In genomic region chr1:212433577-212434462, GRCh38 we compare ENCODE assay signal across 9 cellular contexts. TPM values are rescaled to one million over a fixed set of nuclear protein-coding genes. Genes with fewer than 3 reads are reported as not detected.
DNase-seq lines count a peak whose midpoint lies in the region; ATAC-seq and TF ChIP-seq lines count a peak whose summit lies in the region.
"Had no signal": no experiment of that assay in that cellular context is flagged by ENCODE, and none has a peak within 500 bp of the region (broad histone marks: within the 10 kb centered on the region; RNA-seq: fewer than 3 reads in every experiment).

No MANE protein-coding gene starts in this region.

- peak; percentile 31 for DNase-seq in SK-N-SH
- peak; percentile 9 for DNase-seq in activated CD8-positive, alpha-beta T cell treated with anti-CD3 and anti-CD28 coated beads for 36 hours
- peak in 5 of 49 donors; percentile 16 to 56 (median 22) for DNase-seq in substantia nigra (lab: John Stamatoyannopoulos, UW)
- no peak for DNase-seq in HuH-7.5 (ENCODE audit: low spot score)
- no peak for DNase-seq in cortex of kidney (lab: John Stamatoyannopoulos, UW)
- DNase-seq: AML-193 had no signal

- no peak for TF ChIP-seq CTCF in SK-N-SH (IDR thresholded peaks at IDR 0.05)
- no peak for TF ChIP-seq CTCF in activated CD8-positive, alpha-beta T cell treated with anti-CD3 and anti-CD28 coated beads for 36 hours (IDR thresholded peaks at IDR 0.05)

- POLR2A ChIA-PET in SK-N-SH (lab: Yijun Ruan, JAX) = no interaction called here
- POLR2A ChIA-PET in activated CD8-positive, alpha-beta T cell treated with anti-CD3 and anti-CD28 coated beads for 36 hours (lab: Charles Lee) = no interaction called here

- no peak overlapping the region for H3K27ac ChIP-seq in SK-N-SH (ENCODE audit: low read depth in 2 of 2, low read length in 1 of 2)
- peak overlapping the region; percentile 87 for H3K27ac ChIP-seq in substantia nigra (ENCODE audit: low read depth, low read length, poor library complexity, severe bottlenecking)

- peak overlapping the region; percentile 56 for H3K27ac Mint-ChIP-seq in activated CD8-positive, alpha-beta T cell treated with anti-CD3 and anti-CD28 coated beads for 36 hours

- H3K4me2 ChIP-seq in SK-N-SH = peak overlapping the region; percentile 89

- peak overlapping the region; percentile 71; the same call in 1 of the 2 replicates for H3K9ac ChIP-seq in SK-N-SH

- H3K4me1 Mint-ChIP-seq in activated CD8-positive, alpha-beta T cell treated with anti-CD3 and anti-CD28 coated beads for 36 hours (ENCODE audit: low read depth) = peaks cover 40% of the 10 kb centered on the region

- H3K27me3 ChIP-seq in SK-N-SH (ENCODE audit: insufficient read depth) = no peaks in the 10 kb centered on the region

- intact Hi-C loops in activated CD8-positive, alpha-beta T cell treated with anti-CD3 and anti-CD28 coated beads for 36 hours (cut with micrococcal nuclease) = no loop called here

- no peaks in the 10 kb centered on the region for H3K27me3 Mint-ChIP-seq in activated CD8-positive, alpha-beta T cell treated with anti-CD3 and anti-CD28 coated beads for 36 hours

- 69% methylated on average over 8 of the region's 17 CpGs for WGBS in SK-N-SH (ENCODE audit: low lambda C conversion rate)

- H3K79me2 ChIP-seq in SK-N-SH (ENCODE audit: insufficient read depth) = peaks cover 17% of the 10 kb centered on the region

- H3K4me3 ChIP-seq in SK-N-SH (ENCODE audit: low read depth in 2 of 2, low read length in 1 of 2) (peak overlapping the region; percentile 66 to 80), iPS-18c (ENCODE audit: insufficient read depth, low read depth, low read length) (peak overlapping the region; percentile 68; the same call in 1 of the 2 replicates)

- no peaks in the 10 kb centered on the region for H3K9me3 ChIP-seq in SK-N-SH
- H3K9me3 ChIP-seq in iPS-18c (ENCODE audit: control insufficient read depth, insufficient read depth, low read length) = no peaks in the 10 kb centered on the region

- H3K9me2 ChIP-seq in SK-N-SH = no peaks in the 10 kb centered on the region

- no peak for TF ChIP-seq EP300 in SK-N-SH (IDR thresholded peaks at IDR 0.05; ENCODE audit: borderline replicate concordance in 1 of 2, low read depth in 1 of 2, low read length in 1 of 2)

- CTCF ChIA-PET in SK-N-SH (lab: Yijun Ruan, JAX) = interaction anchor here (1.0 to 3.6 kb wide), 3 partner anchors 12 to 23 kb away, joined by 3 to 15 read pairs (median 13); no protein-coding TSS in a partner anchor
- CTCF ChIA-PET in activated CD8-positive, alpha-beta T cell treated with anti-CD3 and anti-CD28 coated beads for 36 hours (lab: Charles Lee) = interaction anchor here (0.6 to 3.2 kb wide), 3 partner anchors 13 to 43 kb away, joined by 3 to 20 read pairs (median 4); no protein-coding TSS in a partner anchor

- no peak for TF ChIP-seq RAD21 in SK-N-SH (IDR thresholded peaks at IDR 0.05; ENCODE audit: low read length)

- no peaks in the 10 kb centered on the region for H3K36me3 ChIP-seq in SK-N-SH (replicated peaks in 1 of 2; ENCODE audit: control insufficient read depth in 1 of 2, insufficient read depth in 2 of 2, low read length in 1 of 2)

- peak overlapping the region; percentile 74 for H3K4me3 Mint-ChIP-seq in activated CD8-positive, alpha-beta T cell treated with anti-CD3 and anti-CD28 coated beads for 36 hours

- peaks cover 3% of the 10 kb centered on the region for H3F3A ChIP-seq in SK-N-SH (replicated peaks; ENCODE audit: insufficient read depth)

- ATAC-seq in SK-N-SH treated with all-trans-retinoic acid at 6 μM for 48 hours = no peak
- ATAC-seq in activated CD8-positive, alpha-beta T cell treated with anti-CD3 and anti-CD28 coated beads for 36 hours = no peak
- ATAC-seq in HG03354 (IDR thresholded peaks at IDR 0.05; ENCODE audit: poor library complexity, severe bottlenecking, unreplicated experiment) = no peak

- H4K20me1 ChIP-seq in SK-N-SH (ENCODE audit: insufficient read depth) = no peaks in the 10 kb centered on the region

- H3K9me3 Mint-ChIP-seq in activated CD8-positive, alpha-beta T cell treated with anti-CD3 and anti-CD28 coated beads for 36 hours = no peaks in the 10 kb centered on the region

- H3K36me3 Mint-ChIP-seq in activated CD8-positive, alpha-beta T cell treated with anti-CD3 and anti-CD28 coated beads for 36 hours (ENCODE audit: low read depth) = peaks cover 2% of the 10 kb centered on the region

- peak overlapping the region; percentile 86 for H2AFZ ChIP-seq in SK-N-SH (ENCODE audit: low read depth)

- peaks cover 0 to 14% of the 10 kb centered on the region in 2 experiments; a peak in 1 of 4 replicates for H3K4me1 ChIP-seq in SK-N-SH (ENCODE audit: control insufficient read depth in 1 of 2, insufficient read depth in 2 of 2, low read depth in 1 of 2, low read length in 1 of 2)

TF ChIP-seq in SK-N-SH, 30 proteins besides CTCF, POLR2A, EP300 and RAD21 (continues in another document):
- TF ChIP-seq IRF3 (IDR thresholded peaks at IDR 0.05; ENCODE audit: low read depth, low read length) (no peak), FOXM1 (IDR thresholded peaks at IDR 0.05; ENCODE audit: low read depth) (no peak), CHD2 (IDR thresholded peaks at IDR 0.05; ENCODE audit: low read length, partially characterized antibody) (no peak), ZBTB33 (IDR thresholded peaks at IDR 0.05; ENCODE audit: borderline replicate concordance, low read depth) (no peak), NFIC (IDR thresholded peaks at IDR 0.05; ENCODE audit: borderline replicate concordance) (no peak), EZH2phosphoT487 (IDR thresholded peaks at IDR 0.05; ENCODE audit: borderline replicate concordance, low read depth) (no peak)

TF ChIP-seq in SK-N-SH treated with all-trans-retinoic acid at 6 μM for 48 hours, 23 proteins besides CTCF, POLR2A, EP300 and RAD21 (continues in another document):
- TF ChIP-seq PPARA (CRISPR knock-in tag; IDR thresholded peaks at IDR 0.05; ENCODE audit: borderline replicate concordance) (no peak), TOX (CRISPR knock-in tag; IDR thresholded peaks at IDR 0.05; ENCODE audit: borderline replicate concordance) (no peak), ZNF565 (CRISPR knock-in tag; conservative IDR thresholded peaks at IDR 0.05; ENCODE audit: low read depth) (no peak), ZC3H10 (CRISPR knock-in tag; IDR thresholded peaks at IDR 0.05) (no peak), GLIS3 (CRISPR knock-in tag; IDR thresholded peaks at IDR 0.05) (no peak), RARB (CRISPR knock-in tag; IDR thresholded peaks at IDR 0.05) (no peak), ZFP30 (CRISPR knock-in tag; IDR thresholded peaks at IDR 0.05) (no peak), PATZ1 (CRISPR knock-in tag; IDR thresholded peaks at IDR 0.05; ENCODE audit: borderline replicate concordance) (no peak), CSRNP3 (CRISPR knock-in tag; IDR thresholded peaks at IDR 0.05) (no peak)

RNA-seq across cellular contexts. Expression of gene NENF, which starts 1.1 kb away (rescaled TPM):
- 59.6 and 78.7 TPM in 2 replicates for polyA plus RNA-seq in SK-N-SH (2012; rRNA removed)
- polyA plus RNA-seq in SK-N-SH (2012; cell fraction: cytosol; rRNA removed) = 61.0 and 62.1 TPM in 2 replicates
- 16.5 and 24.2 TPM in 2 replicates for polyA plus RNA-seq in SK-N-SH (2012; cell fraction: nucleus; rRNA removed)
- 10 to 100 TPM; 27.7 to 35.4 TPM for total RNA-seq in activated CD8-positive, alpha-beta T cell treated with anti-CD3 and anti-CD28 coated beads for 36 hours

RNA-seq across cellular contexts. Expression of gene PACC1, which starts 19.1 kb away (rescaled TPM):
- 23.1 and 34.8 TPM in 2 replicates for polyA plus RNA-seq in SK-N-SH (2012; rRNA removed)
- polyA plus RNA-seq in SK-N-SH (2012; cell fraction: cytosol; rRNA removed) = 18.3 and 25.0 TPM in 2 replicates
- polyA plus RNA-seq in SK-N-SH (2012; cell fraction: nucleus; rRNA removed) = 20.5 and 26.9 TPM in 2 replicates
- 10 to 100 TPM; 11.1 to 11.7 TPM for total RNA-seq in activated CD8-positive, alpha-beta T cell treated with anti-CD3 and anti-CD28 coated beads for 36 hours

Comparison
In these comparisons a context has a peak if more than half of its experiments do, and no peak if none do; other contexts are left out.
1. DNase-seq: peak in SK-N-SH (single experiment) and activated CD8-positive, alpha-beta T cell treated with anti-CD3 and anti-CD28 coated beads for 36 hours (single experiment); none in HuH-7.5 (single experiment) and cortex of kidney (single experiment).